In genomic region chr6:13624871-13625288, GRCh38 we compare ENCODE assay signal across 8 cellular contexts. TPM values are rescaled to one million over a fixed set of nuclear protein-coding genes. Genes with fewer than 3 reads are reported as not detected.
DNase-seq lines count a peak whose midpoint lies in the region; ATAC-seq, FAIRE-seq and TF ChIP-seq lines count a peak whose summit lies in the region.

No MANE protein-coding gene starts in this region.

- TF ChIP-seq CTCF in endodermal cell (conservative IDR thresholded peaks at IDR 0.05) (peak; percentile 84), pancreas (IDR thresholded peaks at IDR 0.05) (peak in 2 of 4 donors; percentile 25 to 31)

- no peak overlapping the region for H3K4ac ChIP-seq in neuronal stem cell (ENCODE audit: low read length)

- H4K91ac ChIP-seq in neuronal stem cell (ENCODE audit: low read depth, low read length, poor library complexity): no peak overlapping the region

- H3K4me3 ChIP-seq in endodermal cell (ENCODE audit: low read length): no peak overlapping the region
- no peak overlapping the region for H3K4me3 ChIP-seq in pancreas
- no peak overlapping the region for H3K4me3 ChIP-seq in neuronal stem cell (ENCODE audit: low read length in 2 of 2)

- ATAC-seq in pancreas (peak in 3 of 4 donors; percentile 69 to 83 (median 75)), GM19328 (IDR thresholded peaks at IDR 0.05; ENCODE audit: unreplicated experiment) (no peak)

- WGBS in endodermal cell (ENCODE audit: insufficient coverage in 1 of 2, insufficient read length in 1 of 2), 2 experiments: 54 to 63% methylated on average over 3 to 4 of the region's 4 CpGs
- WGBS in pancreas, 2 donors: 68 to 72% methylated on average over 4 of the region's 4 CpGs
- no CpG with 5 or more reads among the region's 4 CpGs for WGBS in neuronal stem cell (ENCODE audit: extremely low coverage in 2 of 2, insufficient read length in 2 of 2, insufficient replicate concordance in 1 of 2), 2 donors

- H3K27me3 ChIP-seq in endodermal cell (ENCODE audit: control insufficient read depth, insufficient read depth, low read length, poor library complexity, severe bottlenecking): no peaks in the 10 kb centered on the region
- H3K27me3 ChIP-seq in pancreas: no peaks in the 10 kb centered on the region
- no peaks in the 10 kb centered on the region for H3K27me3 ChIP-seq in neuronal stem cell (ENCODE audit: control insufficient read depth in 3 of 3, insufficient read depth in 3 of 3, low read depth in 1 of 3, low read length in 3 of 3)

- no peak overlapping the region for H3K18ac ChIP-seq in neuronal stem cell (ENCODE audit: low read length)

- H3K14ac ChIP-seq in neuronal stem cell (ENCODE audit: low read length): no peak overlapping the region

- no peak overlapping the region for H2BK15ac ChIP-seq in neuronal stem cell (ENCODE audit: low read length)

- H3K4me1 ChIP-seq in endodermal cell (ENCODE audit: control insufficient read depth, insufficient read depth, low read length): no peaks in the 10 kb centered on the region
- H3K4me1 ChIP-seq in pancreas: no peaks in the 10 kb centered on the region
- peaks cover 0 to 5% of the 10 kb centered on the region in 2 donors for H3K4me1 ChIP-seq in neuronal stem cell (ENCODE audit: control insufficient read depth in 2 of 2, insufficient read depth in 1 of 2, low read depth in 1 of 2, low read length in 2 of 2)

- no peak overlapping the region for H2BK12ac ChIP-seq in neuronal stem cell (ENCODE audit: low read length)

- no peak overlapping the region for H3K4me3 Mint-ChIP-seq in endodermal cell

- no peak overlapping the region for H2AFZ ChIP-seq in neuronal stem cell (ENCODE audit: low read length)

- H3K27ac Mint-ChIP-seq in endodermal cell: no peak overlapping the region

- FAIRE-seq in pancreas (lab: Jason Lieb, UNC): no peak

- H2BK5ac ChIP-seq in neuronal stem cell (ENCODE audit: low read length): no peak overlapping the region

- H3K9me3 Mint-ChIP-seq in endodermal cell: no peaks in the 10 kb centered on the region

- no peaks in the 10 kb centered on the region for H3K27me3 Mint-ChIP-seq in endodermal cell (ENCODE audit: insufficient read depth)

- H3K36me3 Mint-ChIP-seq in endodermal cell (ENCODE audit: low read depth): peaks cover 37% of the 10 kb centered on the region

- peaks cover 97% of the 10 kb centered on the region for H3K36me3 ChIP-seq in endodermal cell (ENCODE audit: control insufficient read depth, insufficient read depth, low read length)
- peaks cover 0 to 25% (median 22%) of the 10 kb centered on the region in 3 donors for H3K36me3 ChIP-seq in pancreas
- H3K36me3 ChIP-seq in neuronal stem cell (replicated peaks in 1 of 2; ENCODE audit: control insufficient read depth in 2 of 2, insufficient read depth in 2 of 2, low read length in 2 of 2): peaks cover 10 to 98% of the 10 kb centered on the region in 2 donors

- H3K27ac ChIP-seq in endodermal cell (ENCODE audit: low read depth, low read length) (no peak overlapping the region), pancreas (no peak overlapping the region), neuronal stem cell (replicated peaks; ENCODE audit: low read length) (no peak overlapping the region)

- no peak overlapping the region for H2AK5ac ChIP-seq in neuronal stem cell (ENCODE audit: low read depth, low read length)

- H3K4me2 ChIP-seq in neuronal stem cell (ENCODE audit: insufficient read depth, low read length, poor library complexity, severe bottlenecking): no peak overlapping the region

- H2BK120ac ChIP-seq in neuronal stem cell (ENCODE audit: low read depth, low read length): no peak overlapping the region

- H3K4me1 Mint-ChIP-seq in endodermal cell: peaks cover 5% of the 10 kb centered on the region

- DNase-seq in SIG-M5 treated with dmso at 0.1 percent for 504 hours (lab: John Stamatoyannopoulos, UW; ENCODE audit: unreplicated experiment): peak; percentile 20
- DNase-seq in SIG-M5 (lab: John Stamatoyannopoulos, UW): no peak
- peak; percentile 8 for DNase-seq in HT1080 (ENCODE audit: low read depth)
- peak; percentile 14 for DNase-seq in SK-N-DZ (ENCODE audit: low spot score)
- DNase-seq in endodermal cell: peak; percentile 76
- no peak for DNase-seq in pancreas
- DNase-seq in neuronal stem cell (ENCODE audit: low spot score): no peak

- H3K9me3 ChIP-seq in endodermal cell (ENCODE audit: control insufficient read depth, low read length) (no peaks in the 10 kb centered on the region), pancreas (no peaks in the 10 kb centered on the region), neuronal stem cell (replicated peaks in 1 of 2; ENCODE audit: control insufficient read depth in 2 of 2, insufficient read depth in 1 of 2, low read depth in 1 of 2, low read length in 2 of 2) (no peaks in the 10 kb centered on the region)

- intact Hi-C loops in pancreas (cut with DNase I): loop anchor here in 2 of 3 donors (10.0 kb wide), 1 partner anchor 80 kb away; no protein-coding TSS in a partner anchor

- H3K9ac ChIP-seq in endodermal cell (ENCODE audit: extremely low read depth, low read length, poor library complexity, severe bottlenecking): no peak overlapping the region
- H3K9ac ChIP-seq in neuronal stem cell (ENCODE audit: low read depth, low read length, poor library complexity): no peak overlapping the region

- no peak overlapping the region for H4K8ac ChIP-seq in neuronal stem cell (ENCODE audit: low read depth, low read length)

- no peaks in the 10 kb centered on the region for H3K79me1 ChIP-seq in neuronal stem cell (ENCODE audit: low read depth, low read length)

- H3K23ac ChIP-seq in neuronal stem cell (ENCODE audit: low read depth, low read length, poor library complexity): no peak overlapping the region

RNA-seq across cellular contexts. Expression of gene NOL7, which starts 9.7 kb away (rescaled TPM):
- total RNA-seq in HT1080 (2014; rRNA removed; shearing (Covaris generic)): 108 and 117 TPM in 2 replicates
- 112 and 139 TPM in 2 replicates for polyA plus RNA-seq in HT1080 (2015; cell fraction: cytosol; rRNA removed)
- polyA plus RNA-seq in HT1080 (2015; cell fraction: nucleus; rRNA removed): 56.9 and 64.6 TPM in 2 replicates
- polyA plus RNA-seq in SK-N-DZ (2014; cell fraction: cytosol; rRNA removed): 96.3 and 96.4 TPM in 2 replicates
- polyA plus RNA-seq in SK-N-DZ (2014; cell fraction: nucleus; rRNA removed): 76.4 and 83.0 TPM in 2 replicates
- total RNA-seq in endodermal cell (10 to 100 TPM; 47.8 to 52.9 TPM), pancreas (10 to 100 TPM; 22.9 to 35.3 (median 28.1) TPM)
- polyA plus RNA-seq in endodermal cell (2013, experiment 1 of 2): 63.0 TPM
- 63.5 TPM for polyA plus RNA-seq in endodermal cell (2013, experiment 2 of 2)
- polyA plus RNA-seq in pancreas: 10 to 100 TPM; 22.7 to 40.3 TPM
- polyA plus RNA-seq in neuronal stem cell (2013, experiment 1 of 2): 73.6 TPM
- polyA plus RNA-seq in neuronal stem cell (2013, experiment 2 of 2): 73.4 TPM

RNA-seq across cellular contexts. Expression of gene SIRT5, which starts 50.5 kb away (rescaled TPM):
- 9.0 and 9.1 TPM in 2 replicates for total RNA-seq in HT1080 (2014; rRNA removed; shearing (Covaris generic))
- 10.9 and 13.2 TPM in 2 replicates for polyA plus RNA-seq in HT1080 (2015; cell fraction: cytosol; rRNA removed)
- polyA plus RNA-seq in HT1080 (2015; cell fraction: nucleus; rRNA removed): 23.1 and 29.4 TPM in 2 replicates
- 8.1 and 13.1 TPM in 2 replicates for polyA plus RNA-seq in SK-N-DZ (2014; cell fraction: cytosol; rRNA removed)
- polyA plus RNA-seq in SK-N-DZ (2014; cell fraction: nucleus; rRNA removed): 11.7 and 17.4 TPM in 2 replicates
- total RNA-seq in endodermal cell (10 to 100 TPM; 12.1 to 19.0 TPM), pancreas (1 to 10 TPM; 3.8 to 8.6 (median 4.7) TPM)
- polyA plus RNA-seq in endodermal cell (2013, experiment 1 of 2): 8.9 TPM
- 9.6 TPM for polyA plus RNA-seq in endodermal cell (2013, experiment 2 of 2)
- 1 to 10 TPM; 4.6 to 8.0 TPM for polyA plus RNA-seq in pancreas
- polyA plus RNA-seq in neuronal stem cell (2013, experiment 1 of 2): 8.5 TPM
- polyA plus RNA-seq in neuronal stem cell (2013, experiment 2 of 2): 9.1 TPM

Comparison
In these comparisons a context has a peak if more than half of its experiments do, and no peak if none do; other contexts are left out.
1. DNase-seq: peak in SIG-M5 treated with dmso at 0.1 percent for 504 hours (single experiment), HT1080 (single experiment), SK-N-DZ (single experiment) and endodermal cell (single experiment); none in SIG-M5 (single experiment), pancreas (0 of 6) and neuronal stem cell (single experiment).